In genomic region chr22:34986461-34986977, GRCh38 we compare ENCODE assay signal across 29 cellular contexts.
"Had no signal": no experiment of that assay in that cellular context is flagged by ENCODE, and none has a peak within 500 bp of the region (broad histone marks: within the 10 kb centered on the region; RNA-seq: fewer than 3 reads in every experiment).

No MANE protein-coding gene starts in this region.

- H3K27ac Mint-ChIP-seq: activated CD8-positive, alpha-beta T cell treated with anti-CD3 and anti-CD28 coated beads for 36 hours; activated naive CD8-positive, alpha-beta T cell treated with anti-CD3 and anti-CD28 coated beads for 36 hours; activated T-cell treated with anti-CD3 and anti-CD28 coated beads, Interleukin-2, amount 50 U/mL, for 72 hours; activated T-helper 17 cell treated with anti-CD3 and anti-CD28 coated beads, Interleukin-2, amount 50 U/mL, for 72 hours had no signal

- H3K27me3 ChIP-seq: ascending aorta, cardiac muscle cell, SJCRH30 had no signal

- H3K27ac ChIP-seq: ascending aorta, cardiac muscle cell, SJCRH30, SK-N-MC, WERI-Rb-1 had no signal

- DNase-seq: activated CD4-positive, alpha-beta T cell treated with anti-CD3 and anti-CD28 coated beads for 1 hour; activated CD4-positive, alpha-beta T cell treated with anti-CD3 and anti-CD28 coated beads for 48 hours; activated CD4-positive, CD25-positive, alpha-beta regulatory T cell; activated CD8-positive, alpha-beta T cell treated with anti-CD3 and anti-CD28 coated beads for 36 hours; activated effector memory CD4-positive, alpha-beta T cell treated with anti-CD3 and anti-CD28 coated beads, Interleukin-2, amount 50 U/mL, for 16 hours; activated naive CD4-positive, alpha-beta T cell; activated naive CD4-positive, alpha-beta T cell treated with anti-CD3 and anti-CD28 coated beads, Interleukin-2, amount 50 U/mL, for 16 hours; activated naive CD8-positive, alpha-beta T cell treated with anti-CD3 and anti-CD28 coated beads for 36 hours; activated T-cell treated with anti-CD3 and anti-CD28 coated beads, Interleukin-2, amount 50 U/mL, for 1 hour; activated T-cell treated with anti-CD3 and anti-CD28 coated beads, Interleukin-2, amount 50 U/mL, for 72 hours; MM.1S; MV-4-11; NCI-H1092; NCI-H1436 treated with DMSO at 0.1 percent for 48 hours; NCI-H1694 treated with DMSO at 0.1 percent for 48 hours; NCI-H2029; NCI-H345; NCI-H526 treated with DMSO at 0.1 percent for 48 hours; NCI-H774; SHP77; SJCRH30; T1000; WERI-Rb-1 had no signal

- H3K4me3 ChIP-seq: ascending aorta, cardiac muscle cell, SJCRH30, SK-N-MC had no signal

- H3K4me1 ChIP-seq: ascending aorta, SJCRH30 had no signal

- H3K4me1 Mint-ChIP-seq: activated naive CD8-positive, alpha-beta T cell treated with anti-CD3 and anti-CD28 coated beads for 36 hours; activated T-helper 17 cell treated with anti-CD3 and anti-CD28 coated beads, Interleukin-2, amount 50 U/mL, for 72 hours; central memory CD8-positive, alpha-beta T cell had no signal

- H3K4me3 Mint-ChIP-seq: activated CD8-positive, alpha-beta T cell treated with anti-CD3 and anti-CD28 coated beads for 36 hours; activated naive CD8-positive, alpha-beta T cell treated with anti-CD3 and anti-CD28 coated beads for 36 hours; activated T-cell treated with anti-CD3 and anti-CD28 coated beads, Interleukin-2, amount 50 U/mL, for 72 hours; activated T-helper 17 cell treated with anti-CD3 and anti-CD28 coated beads, Interleukin-2, amount 50 U/mL, for 72 hours; central memory CD8-positive, alpha-beta T cell had no signal

- H3K36me3 Mint-ChIP-seq: activated naive CD8-positive, alpha-beta T cell treated with anti-CD3 and anti-CD28 coated beads for 36 hours had no signal

- H3K9me3 ChIP-seq: SJCRH30 had no signal

- H3K36me3 ChIP-seq: ascending aorta, cardiac muscle cell, SJCRH30, WERI-Rb-1 had no signal

- ATAC-seq: activated CD8-positive, alpha-beta T cell treated with anti-CD3 and anti-CD28 coated beads for 36 hours; activated T-cell treated with anti-CD3 and anti-CD28 coated beads, Interleukin-2, amount 50 U/mL, for 72 hours; activated T-helper 17 cell treated with anti-CD3 and anti-CD28 coated beads, Interleukin-2, amount 50 U/mL, for 72 hours; Panc1 had no signal
